ENCODE assay signal across 17 cellular contexts in genomic region chr7:36161996-36162395, GRCh38. TPM values are rescaled to one million over a fixed set of nuclear protein-coding genes. Genes with fewer than 3 reads are reported as not detected.
DNase-seq lines count a peak whose midpoint lies in the region; ATAC-seq and TF ChIP-seq lines count a peak whose summit lies in the region.
"Had no signal": no experiment of that assay in that cellular context is flagged by ENCODE, and none has a peak within 500 bp of the region (broad histone marks: within the 10 kb centered on the region; RNA-seq: fewer than 3 reads in every experiment).

No MANE protein-coding gene starts in this region.

- no peak for TF ChIP-seq CTCF in Loucy (conservative IDR thresholded peaks at IDR 0.05; ENCODE audit: low read length)
- no peak for TF ChIP-seq CTCF in VCaP (conservative IDR thresholded peaks at IDR 0.05)
- no peak for TF ChIP-seq CTCF in mesothelial cell of epicardium (IDR thresholded peaks at IDR 0.05; ENCODE audit: unreplicated experiment)

- peaks cover 33% of the 10 kb centered on the region for H3K4me1 Mint-ChIP-seq in mesothelial cell of epicardium
- H3K4me1 Mint-ChIP-seq in activated naive CD8-positive, alpha-beta T cell treated with anti-CD3 and anti-CD28 coated beads, Interleukin-2, amount 50 U/mL, for 24 hours = no peaks in the 10 kb centered on the region
- H3K4me1 Mint-ChIP-seq: activated CD8-positive, alpha-beta memory T cell treated with anti-CD3 and anti-CD28 coated beads, Interleukin-2, amount 10 ng/mL, durations not matched to agents 7 days and 5 days had no signal

- ATAC-seq in HG03432 (IDR thresholded peaks at IDR 0.05; ENCODE audit: unreplicated experiment) = no peak
- no peak for ATAC-seq in activated naive CD8-positive, alpha-beta T cell treated with anti-CD3 and anti-CD28 coated beads, Interleukin-2, amount 50 U/mL, for 24 hours
- ATAC-seq: activated CD8-positive, alpha-beta memory T cell treated with anti-CD3 and anti-CD28 coated beads, Interleukin-2, amount 10 ng/mL, durations not matched to agents 7 days and 5 days had no signal

- DNase-seq in DMS 273 (lab: John Stamatoyannopoulos, UW; ENCODE audit: unreplicated experiment) (peak; percentile 58), DMS 273 treated with DMSO at 0.1 percent for 48 hours (lab: John Stamatoyannopoulos, UW) (no peak), mesothelial cell of epicardium (ENCODE audit: low spot score in 2 of 2, unreplicated experiment in 2 of 2) (no peak), iPS-NIHi11 (ENCODE audit: low spot score) (no peak)
- DNase-seq in activated naive CD8-positive, alpha-beta T cell treated with anti-CD3 and anti-CD28 coated beads, Interleukin-2, amount 50 U/mL, for 24 hours = no peak
- DNase-seq: activated CD8-positive, alpha-beta memory T cell treated with anti-CD3 and anti-CD28 coated beads, Interleukin-2, amount 10 ng/mL, durations not matched to agents 7 days and 5 days; activated naive CD4-positive, alpha-beta T cell treated with anti-CD3 and anti-CD28 coated beads for 36 hours; cerebellar nuclear complex; hypothalamus; mesenchymal stem cell; SJCRH30; stimulated activated CD4-positive, alpha-beta T cell treated with anti-CD3 and anti-CD28 coated beads, Interleukin-12 subunit alpha, Interleukin-12 subunit beta, amount 100 ng/mL, for 4 hours; transverse colon had no signal

- H3K9me2 ChIP-seq in Loucy (replicated peaks; ENCODE audit: low read depth, low read length) = no peaks in the 10 kb centered on the region

- H3K4me2 ChIP-seq in Loucy (ENCODE audit: low read depth, low read length, poor library complexity, severe bottlenecking) = peak overlapping the region; percentile 66

- H3K27me3 Mint-ChIP-seq in mesothelial cell of epicardium (ENCODE audit: low read depth) = no peaks in the 10 kb centered on the region
- H3K27me3 Mint-ChIP-seq in activated naive CD8-positive, alpha-beta T cell treated with anti-CD3 and anti-CD28 coated beads, Interleukin-2, amount 50 U/mL, for 24 hours = no peaks in the 10 kb centered on the region

- H3K4me3 ChIP-seq in Loucy (ENCODE audit: low read length, poor library complexity, severe bottlenecking) = peak overlapping the region; percentile 53
- H3K4me3 ChIP-seq: SJCRH30, transverse colon had no signal

- H3F3A ChIP-seq in Loucy (ENCODE audit: low read depth) = no peaks in the 10 kb centered on the region

- H3K27ac ChIP-seq in VCaP = peak overlapping the region; percentile 49
- H3K27ac ChIP-seq: 22Rv1, SJCRH30 had no signal

- no peaks in the 10 kb centered on the region for H3K9me3 ChIP-seq in Loucy (ENCODE audit: insufficient read depth, low read depth, low read length)
- H3K9me3 ChIP-seq: SJCRH30, transverse colon had no signal

- H3K4me1 ChIP-seq in Loucy (ENCODE audit: insufficient read depth, low read length, poor library complexity, severe bottlenecking) = peaks cover 81% of the 10 kb centered on the region
- H3K4me1 ChIP-seq: SJCRH30 had no signal

- no peaks in the 10 kb centered on the region for H3K9me3 Mint-ChIP-seq in mesothelial cell of epicardium
- H3K9me3 Mint-ChIP-seq in activated naive CD8-positive, alpha-beta T cell treated with anti-CD3 and anti-CD28 coated beads, Interleukin-2, amount 50 U/mL, for 24 hours = no peaks in the 10 kb centered on the region
- H3K9me3 Mint-ChIP-seq: activated naive CD4-positive, alpha-beta T cell treated with anti-CD3 and anti-CD28 coated beads for 36 hours had no signal

- no peak overlapping the region for H3K4me3 Mint-ChIP-seq in mesothelial cell of epicardium
- H3K4me3 Mint-ChIP-seq in activated naive CD8-positive, alpha-beta T cell treated with anti-CD3 and anti-CD28 coated beads, Interleukin-2, amount 50 U/mL, for 24 hours = no peak overlapping the region
- H3K4me3 Mint-ChIP-seq: activated CD8-positive, alpha-beta memory T cell treated with anti-CD3 and anti-CD28 coated beads, Interleukin-2, amount 10 ng/mL, durations not matched to agents 7 days and 5 days; activated naive CD4-positive, alpha-beta T cell treated with anti-CD3 and anti-CD28 coated beads for 36 hours had no signal

- H3K9ac ChIP-seq in Loucy (ENCODE audit: low read depth, low read length, poor library complexity, severe bottlenecking) = peak overlapping the region; percentile 61

- H3K27ac Mint-ChIP-seq in mesothelial cell of epicardium = peak overlapping the region; percentile 18
- no peak overlapping the region for H3K27ac Mint-ChIP-seq in activated naive CD8-positive, alpha-beta T cell treated with anti-CD3 and anti-CD28 coated beads, Interleukin-2, amount 50 U/mL, for 24 hours
- H3K27ac Mint-ChIP-seq: activated CD8-positive, alpha-beta memory T cell treated with anti-CD3 and anti-CD28 coated beads, Interleukin-2, amount 10 ng/mL, durations not matched to agents 7 days and 5 days; activated naive CD4-positive, alpha-beta T cell treated with anti-CD3 and anti-CD28 coated beads for 36 hours had no signal

- peaks cover 3% of the 10 kb centered on the region for H3K36me3 Mint-ChIP-seq in mesothelial cell of epicardium
- H3K36me3 Mint-ChIP-seq in activated naive CD8-positive, alpha-beta T cell treated with anti-CD3 and anti-CD28 coated beads, Interleukin-2, amount 50 U/mL, for 24 hours (ENCODE audit: low read depth) = no peaks in the 10 kb centered on the region
- H3K36me3 Mint-ChIP-seq: activated CD8-positive, alpha-beta memory T cell treated with anti-CD3 and anti-CD28 coated beads, Interleukin-2, amount 10 ng/mL, durations not matched to agents 7 days and 5 days had no signal

- peaks cover 31% of the 10 kb centered on the region; the same call in 1 of the 2 replicates for H3K79me2 ChIP-seq in Loucy (ENCODE audit: insufficient read depth, low read length)

- H3K36me3 ChIP-seq in Loucy (ENCODE audit: insufficient read depth, low read length) = no peaks in the 10 kb centered on the region
- H3K36me3 ChIP-seq: SJCRH30, transverse colon had no signal

- no peaks in the 10 kb centered on the region for H4K20me1 ChIP-seq in Loucy (ENCODE audit: insufficient read depth, low read length, poor library complexity, severe bottlenecking)

- no peaks in the 10 kb centered on the region for H3K27me3 ChIP-seq in Loucy (ENCODE audit: insufficient read depth, low read length, poor library complexity, severe bottlenecking)
- H3K27me3 ChIP-seq: SJCRH30, transverse colon had no signal

- no peak overlapping the region for H2AFZ ChIP-seq in Loucy (ENCODE audit: low read length)

RNA-seq across cellular contexts. Expression of gene EEPD1, which starts 8.9 kb away (rescaled TPM):
- 18.0 to 21.8 TPM (median 20.1 TPM) in 3 replicates for total RNA-seq in mesothelial cell of epicardium
